13 cellular contexts compared by ENCODE assay signal in genomic region chr20:20207872-20208271, GRCh38.
DNase-seq lines count a peak whose midpoint lies in the region; ATAC-seq, FAIRE-seq and TF ChIP-seq lines count a peak whose summit lies in the region.
"Had no signal": no experiment of that assay in that cellular context is flagged by ENCODE, and none has a peak within 500 bp of the region (broad histone marks: within the 10 kb centered on the region; RNA-seq: fewer than 3 reads in every experiment).

No MANE protein-coding gene starts in this region.

- peaks cover 3% of the 10 kb centered on the region for H3K27me3 Mint-ChIP-seq in endodermal cell (ENCODE audit: insufficient read depth)

- H3K9me3 ChIP-seq in endodermal cell (ENCODE audit: control insufficient read depth, low read length) (no peaks in the 10 kb centered on the region), tibial artery (no peaks in the 10 kb centered on the region)
- H3K9me3 ChIP-seq: SK-N-SH, suprapubic skin had no signal

- H3K9ac ChIP-seq in endodermal cell (ENCODE audit: extremely low read depth, low read length, poor library complexity, severe bottlenecking), result no peak overlapping the region
- H3K9ac ChIP-seq: SK-N-SH had no signal

- peak; percentile 65 for ATAC-seq in GM19395 (IDR thresholded peaks at IDR 0.05; ENCODE audit: unreplicated experiment)
- peak; percentile 54 for ATAC-seq in HG02840 (IDR thresholded peaks at IDR 0.05; ENCODE audit: low FRiP score, unreplicated experiment)
- ATAC-seq in HG03558 (IDR thresholded peaks at IDR 0.05; ENCODE audit: extremely low read depth, unreplicated experiment), result peak; percentile 36
- ATAC-seq: activated T-cell treated with anti-CD3 and anti-CD28 coated beads, Interleukin-2, amount 50 U/mL, for 72 hours had no signal

- peak; percentile 63 for FAIRE-seq in GM12891 (lab: Jason Lieb, UNC)
- FAIRE-seq: endothelial cell of umbilical vein had no signal

- H3K4me3 ChIP-seq in endodermal cell (ENCODE audit: low read length) (no peak overlapping the region), tibial artery (no peak overlapping the region)
- H3K4me3 ChIP-seq: suprapubic skin had no signal

- no peak overlapping the region for H3K4me3 Mint-ChIP-seq in endodermal cell
- H3K4me3 Mint-ChIP-seq: activated T-cell treated with anti-CD3 and anti-CD28 coated beads, Interleukin-2, amount 50 U/mL, for 72 hours had no signal

- H3K9me3 Mint-ChIP-seq in endodermal cell, result no peaks in the 10 kb centered on the region
- H3K9me3 Mint-ChIP-seq: activated T-cell treated with anti-CD3 and anti-CD28 coated beads, Interleukin-2, amount 50 U/mL, for 72 hours had no signal

- H3K27me3 ChIP-seq in endodermal cell (ENCODE audit: control insufficient read depth, insufficient read depth, low read length, poor library complexity, severe bottlenecking) (no peaks in the 10 kb centered on the region), tibial artery (no peaks in the 10 kb centered on the region)
- H3K27me3 ChIP-seq: suprapubic skin had no signal

- H3K36me3 ChIP-seq in endodermal cell (ENCODE audit: control insufficient read depth, insufficient read depth, low read length) (no peaks in the 10 kb centered on the region), tibial artery (no peaks in the 10 kb centered on the region)
- H3K36me3 ChIP-seq: suprapubic skin had no signal

- TF ChIP-seq POLR2A in GM12891 (IDR thresholded peaks at IDR 0.05; ENCODE audit: low read depth, low read length), result no peak

- H3K27ac ChIP-seq in endodermal cell (ENCODE audit: low read depth, low read length) (no peak overlapping the region), tibial artery (no peak overlapping the region)
- H3K27ac ChIP-seq: suprapubic skin had no signal

- WGBS in endodermal cell (ENCODE audit: insufficient coverage in 1 of 2, insufficient read length in 1 of 2), 2 experiments, result 89 to 100% methylated on average over 4 to 7 of the region's 7 CpGs

- no peaks in the 10 kb centered on the region for H3K4me1 ChIP-seq in endodermal cell (ENCODE audit: control insufficient read depth, insufficient read depth, low read length)
- H3K4me1 ChIP-seq in tibial artery, result peaks cover 0 to 4% (median 0%) of the 10 kb centered on the region in 4 donors
- H3K4me1 ChIP-seq: suprapubic skin had no signal

- peaks cover 22% of the 10 kb centered on the region for H3K4me1 Mint-ChIP-seq in endodermal cell

- no peak overlapping the region for H3K27ac Mint-ChIP-seq in endodermal cell
- H3K27ac Mint-ChIP-seq: activated T-cell treated with anti-CD3 and anti-CD28 coated beads, Interleukin-2, amount 50 U/mL, for 72 hours had no signal

- intact Hi-C loops in tibial artery (cut with DNase I; ENCODE audit: low total_unique reads), result no loop called here

- DNase-seq in GM12891 (ENCODE audit: insufficient read length, low spot score) (no peak), endodermal cell (no peak), tibial artery (no peak), superior temporal gyrus (ENCODE audit: extremely low spot score) (no peak), COLO668 (lab: John Stamatoyannopoulos, UW; ENCODE audit: unreplicated experiment) (no peak)
- DNase-seq: activated T-cell treated with anti-CD3 and anti-CD28 coated beads, Interleukin-2, amount 50 U/mL, for 72 hours; DND-41 had no signal

- TF ChIP-seq CTCF in endodermal cell (conservative IDR thresholded peaks at IDR 0.05), result no peak
- TF ChIP-seq CTCF in tibial artery (IDR thresholded peaks at IDR 0.05), result no peak

- H3K36me3 Mint-ChIP-seq in endodermal cell (ENCODE audit: low read depth), result no peaks in the 10 kb centered on the region

TF ChIP-seq in GM12891, 5 proteins besides CTCF, POLR2A, EP300 and RAD21:
- TF ChIP-seq PAX5 (IDR thresholded peaks at IDR 0.05; ENCODE audit: insufficient read depth, low read length, severe bottlenecking), result no peak
- 0 out of 2 replicates have a peak, but pooled peaks have one; percentile 10 for TF ChIP-seq POU2F2 (IDR thresholded peaks at IDR 0.05; ENCODE audit: low read depth, low read length)
